In genomic region chr1:207811319-207811718, GRCh38 we compare ENCODE assay signal across 12 cellular contexts. TPM values are rescaled to one million over a fixed set of nuclear protein-coding genes. Genes with fewer than 3 reads are reported as not detected.
A peak's percentile ranks its signal among the peaks of the same experiment; 100 is the strongest.
DNase-seq lines count a peak whose midpoint lies in the region; ATAC-seq and TF ChIP-seq lines count a peak whose summit lies in the region.
"Had no signal": no experiment of that assay in that cellular context is flagged by ENCODE, and none has a peak within 500 bp of the region (broad histone marks: within the 10 kb centered on the region; RNA-seq: fewer than 3 reads in every experiment).

No MANE protein-coding gene starts in this region.

- no peaks in the 10 kb centered on the region for H3K27me3 Mint-ChIP-seq in activated CD8-positive, alpha-beta T cell treated with anti-CD3 and anti-CD28 coated beads for 36 hours
- no peaks in the 10 kb centered on the region for H3K27me3 Mint-ChIP-seq in activated CD8-positive, alpha-beta T cell treated with anti-CD3 and anti-CD28 coated beads, Interleukin-2, amount 10 ng/mL, durations not matched to agents 7 days and 5 days (ENCODE audit: low read depth)
- H3K27me3 Mint-ChIP-seq in activated T-helper 17 cell treated with anti-CD3 and anti-CD28 coated beads, Interleukin-2, amount 50 U/mL, for 72 hours = no peaks in the 10 kb centered on the region

- in situ Hi-C loops in brain microvascular endothelial cell (cut with HindIII; ENCODE audit: low pct_ligation_motif_present, low sequenced_read_pairs) = no loop called here

- peaks cover 34% of the 10 kb centered on the region for H3K36me3 Mint-ChIP-seq in activated CD8-positive, alpha-beta T cell treated with anti-CD3 and anti-CD28 coated beads for 36 hours (ENCODE audit: low read depth)
- peaks cover 64% of the 10 kb centered on the region for H3K36me3 Mint-ChIP-seq in activated CD8-positive, alpha-beta T cell treated with anti-CD3 and anti-CD28 coated beads, Interleukin-2, amount 10 ng/mL, durations not matched to agents 7 days and 5 days (ENCODE audit: low read depth)
- peaks cover 98% of the 10 kb centered on the region for H3K36me3 Mint-ChIP-seq in activated T-helper 17 cell treated with anti-CD3 and anti-CD28 coated beads, Interleukin-2, amount 50 U/mL, for 72 hours (ENCODE audit: low read depth)

- no peak for DNase-seq in activated CD8-positive, alpha-beta T cell treated with anti-CD3 and anti-CD28 coated beads for 36 hours
- DNase-seq in activated CD8-positive, alpha-beta T cell treated with anti-CD3 and anti-CD28 coated beads, Interleukin-2, amount 10 ng/mL, durations not matched to agents 7 days and 5 days = no peak
- DNase-seq in stomach (no peak), medulla oblongata (ENCODE audit: extremely low spot score) (no peak), brain microvascular endothelial cell (no peak)
- DNase-seq: activated CD8-positive, alpha-beta memory T cell treated with anti-CD3 and anti-CD28 coated beads, Interleukin-2, amount 50 U/mL, for 4 hours; NCI-H1694 treated with DMSO at 0.1 percent for 48 hours; NCI-H524 treated with DMSO at 0.1 percent for 48 hours had no signal

- H3K27me3 ChIP-seq in gastroesophageal sphincter (no peaks in the 10 kb centered on the region), stomach (no peaks in the 10 kb centered on the region), brain microvascular endothelial cell (replicated peaks) (no peaks in the 10 kb centered on the region)

- no peak for TF ChIP-seq CTCF in activated CD8-positive, alpha-beta T cell treated with anti-CD3 and anti-CD28 coated beads for 36 hours (IDR thresholded peaks at IDR 0.05)
- TF ChIP-seq CTCF in gastroesophageal sphincter (IDR thresholded peaks at IDR 0.05) (no peak), stomach (IDR thresholded peaks at IDR 0.05) (no peak), brain microvascular endothelial cell (IDR thresholded peaks at IDR 0.05; ENCODE audit: low read depth, low read length, missing control alignments) (no peak)

- H3K4me1 Mint-ChIP-seq in activated CD8-positive, alpha-beta T cell treated with anti-CD3 and anti-CD28 coated beads for 36 hours (ENCODE audit: low read depth) = peaks cover 61% of the 10 kb centered on the region
- peaks cover 39% of the 10 kb centered on the region for H3K4me1 Mint-ChIP-seq in activated CD8-positive, alpha-beta T cell treated with anti-CD3 and anti-CD28 coated beads, Interleukin-2, amount 10 ng/mL, durations not matched to agents 7 days and 5 days (ENCODE audit: low read depth)
- peaks cover 47% of the 10 kb centered on the region for H3K4me1 Mint-ChIP-seq in activated T-helper 17 cell treated with anti-CD3 and anti-CD28 coated beads, Interleukin-2, amount 50 U/mL, for 72 hours

- POLR2A ChIA-PET in activated CD8-positive, alpha-beta T cell treated with anti-CD3 and anti-CD28 coated beads for 36 hours (lab: Charles Lee) = interaction anchor here (1.6 to 1.7 kb wide), 2 partner anchors 12 to 13 kb away, joined by 6 to 7 read pairs; no protein-coding TSS in a partner anchor
- POLR2A ChIA-PET in activated CD8-positive, alpha-beta T cell treated with anti-CD3 and anti-CD28 coated beads, Interleukin-2, amount 10 ng/mL, durations not matched to agents 7 days and 5 days (lab: Charles Lee) = interaction anchor here (0.7 kb wide), 1 partner anchor 110 kb away, joined by 5 read pairs; no protein-coding TSS in a partner anchor

- H3K9me3 ChIP-seq in gastroesophageal sphincter = no peaks in the 10 kb centered on the region
- H3K9me3 ChIP-seq in stomach = no peaks in the 10 kb centered on the region
- H3K9me3 ChIP-seq: Caco-2 had no signal

- peaks cover 51 to 100% (median 94%) of the 10 kb centered on the region in 3 donors for H3K4me1 ChIP-seq in gastroesophageal sphincter
- H3K4me1 ChIP-seq in stomach = peaks cover 100% of the 10 kb centered on the region in 4 donors
- H3K4me1 ChIP-seq: Caco-2 had no signal

- no peak for TF ChIP-seq POLR2A in gastroesophageal sphincter (IDR thresholded peaks at IDR 0.05)
- TF ChIP-seq POLR2A in stomach (IDR thresholded peaks at IDR 0.05) = no peak

- peaks cover 2 to 100% of the 10 kb centered on the region in 2 donors for H3K36me3 ChIP-seq in gastroesophageal sphincter
- H3K36me3 ChIP-seq in stomach = peaks cover 80 to 100% (median 98%) of the 10 kb centered on the region in 4 donors
- no peaks in the 10 kb centered on the region for H3K36me3 ChIP-seq in brain microvascular endothelial cell (replicated peaks)

- intact Hi-C loops in activated CD8-positive, alpha-beta T cell treated with anti-CD3 and anti-CD28 coated beads for 36 hours (cut with micrococcal nuclease) = no loop called here
- intact Hi-C loops in stomach (cut with DNase I; ENCODE audit: low total_unique reads) = loop anchor here (10.0 kb wide), 1 partner anchor 53 kb away; no protein-coding TSS in a partner anchor

- no peaks in the 10 kb centered on the region for H3K9me3 Mint-ChIP-seq in activated CD8-positive, alpha-beta T cell treated with anti-CD3 and anti-CD28 coated beads for 36 hours
- H3K9me3 Mint-ChIP-seq in activated CD8-positive, alpha-beta T cell treated with anti-CD3 and anti-CD28 coated beads, Interleukin-2, amount 10 ng/mL, durations not matched to agents 7 days and 5 days (ENCODE audit: insufficient read depth) = no peaks in the 10 kb centered on the region
- no peaks in the 10 kb centered on the region for H3K9me3 Mint-ChIP-seq in activated T-helper 17 cell treated with anti-CD3 and anti-CD28 coated beads, Interleukin-2, amount 50 U/mL, for 72 hours

- TF ChIP-seq EP300 in gastroesophageal sphincter (IDR thresholded peaks at IDR 0.05) = no peak
- no peak for TF ChIP-seq EP300 in stomach (IDR thresholded peaks at IDR 0.05)

- H3K27ac ChIP-seq in gastroesophageal sphincter = peak overlapping the region; percentile 1 to 100 (median 98)
- H3K27ac ChIP-seq in stomach = peak overlapping the region; percentile 58 to 98 (median 97)
- H3K27ac ChIP-seq in brain microvascular endothelial cell = no peak overlapping the region

- 91% methylated on average over 8 of the region's 8 CpGs; no CpG with 5 or more reads in 1 of the 2 donors for WGBS in gastroesophageal sphincter (ENCODE audit: low coverage in 1 of 2), 2 donors
- 71 to 90% (median 77%) methylated on average over 8 of the region's 8 CpGs for WGBS in stomach, 5 donors

- H3K4me3 ChIP-seq in gastroesophageal sphincter (peak overlapping the region in 1 of 2 donors; percentile 80), stomach (peak overlapping the region in 1 of 4 donors; percentile 35), brain microvascular endothelial cell (ENCODE audit: low read depth, low read length) (no peak overlapping the region)

- ATAC-seq in activated CD8-positive, alpha-beta T cell treated with anti-CD3 and anti-CD28 coated beads for 36 hours = no peak
- ATAC-seq in activated CD8-positive, alpha-beta T cell treated with anti-CD3 and anti-CD28 coated beads, Interleukin-2, amount 10 ng/mL, durations not matched to agents 7 days and 5 days = no peak
- no peak for ATAC-seq in activated T-helper 17 cell treated with anti-CD3 and anti-CD28 coated beads, Interleukin-2, amount 50 U/mL, for 72 hours (replicated peaks)
- ATAC-seq in gastroesophageal sphincter = no peak
- ATAC-seq in HG03354 (IDR thresholded peaks at IDR 0.05; ENCODE audit: poor library complexity, severe bottlenecking, unreplicated experiment) = no peak

- CTCF ChIA-PET in activated CD8-positive, alpha-beta T cell treated with anti-CD3 and anti-CD28 coated beads for 36 hours (lab: Charles Lee) = interaction anchor here (0.7 to 2.7 kb wide), 11 partner anchors 8 to 152 kb away, joined by 3 to 15 read pairs (median 7); no protein-coding TSS in a partner anchor
- CTCF ChIA-PET in activated CD8-positive, alpha-beta T cell treated with anti-CD3 and anti-CD28 coated beads, Interleukin-2, amount 10 ng/mL, durations not matched to agents 7 days and 5 days (lab: Charles Lee) = interaction anchor here (0.9 to 3.1 kb wide), 7 partner anchors 11 to 153 kb away, joined by 3 to 13 read pairs (median 5); no protein-coding TSS in a partner anchor

- no peak overlapping the region for H3K4me3 Mint-ChIP-seq in activated CD8-positive, alpha-beta T cell treated with anti-CD3 and anti-CD28 coated beads for 36 hours
- no peak overlapping the region for H3K4me3 Mint-ChIP-seq in activated CD8-positive, alpha-beta T cell treated with anti-CD3 and anti-CD28 coated beads, Interleukin-2, amount 10 ng/mL, durations not matched to agents 7 days and 5 days
- no peak overlapping the region for H3K4me3 Mint-ChIP-seq in activated T-helper 17 cell treated with anti-CD3 and anti-CD28 coated beads, Interleukin-2, amount 50 U/mL, for 72 hours

- H3K27ac Mint-ChIP-seq in activated CD8-positive, alpha-beta T cell treated with anti-CD3 and anti-CD28 coated beads for 36 hours = peak overlapping the region; percentile 67
- no peak overlapping the region for H3K27ac Mint-ChIP-seq in activated CD8-positive, alpha-beta T cell treated with anti-CD3 and anti-CD28 coated beads, Interleukin-2, amount 10 ng/mL, durations not matched to agents 7 days and 5 days
- peak overlapping the region; percentile 82 for H3K27ac Mint-ChIP-seq in activated T-helper 17 cell treated with anti-CD3 and anti-CD28 coated beads, Interleukin-2, amount 50 U/mL, for 72 hours

RNA-seq across cellular contexts. Expression of gene CD46, which starts 59.5 kb away (rescaled TPM):
- 10 to 100 TPM; 77.7 to 84.3 TPM for total RNA-seq in activated CD8-positive, alpha-beta T cell treated with anti-CD3 and anti-CD28 coated beads for 36 hours
- total RNA-seq in activated CD8-positive, alpha-beta T cell treated with anti-CD3 and anti-CD28 coated beads, Interleukin-2, amount 10 ng/mL, durations not matched to agents 7 days and 5 days = 10 to 100 TPM; 94.1 to 98.3 TPM
- total RNA-seq in activated T-helper 17 cell treated with anti-CD3 and anti-CD28 coated beads, Interleukin-2, amount 50 U/mL, for 72 hours = 100 to 1,000 TPM in 1 of 2 donors, 10 to 100 TPM in 1; 94.5 to 111 TPM
- total RNA-seq in gastroesophageal sphincter (100 to 1,000 TPM in 2 of 4 donors, 10 to 100 TPM in 2; 69.1 to 117 (median 98.6) TPM), stomach (100 to 1,000 TPM in 3 of 5 donors, 10 to 100 TPM in 2; 31.5 to 424 (median 102) TPM)
- polyA plus RNA-seq in stomach = 100 to 1,000 TPM in 1 of 3 donors, 10 to 100 TPM in 2; 25.2 to 104 (median 69.3) TPM
